ENCODE assay signal across 16 cellular contexts in genomic region chr15:66170042-66170441, GRCh38.
"Had no signal": no experiment of that assay in that cellular context is flagged by ENCODE, and none has a peak within 500 bp of the region (broad histone marks: within the 10 kb centered on the region; RNA-seq: fewer than 3 reads in every experiment).

No MANE protein-coding gene starts in this region.

- H3K27me3 ChIP-seq: right atrium auricular region, uterus had no signal

- H3K4me3 ChIP-seq: gastrocnemius medialis, heart right ventricle, right atrium auricular region, tibial nerve, uterus had no signal

- H3K4me3 Mint-ChIP-seq: activated T-cell treated with anti-CD3 and anti-CD28 coated beads, Interleukin-2, amount 50 U/mL, for 72 hours; dendritic cell treated with granulocyte-macrophage colony-stimulating factor and Interleukin-4, amounts not matched to agents 40 ng/mL and 50 ng/mL, for 4 days had no signal

- H3K9me3 Mint-ChIP-seq: activated naive CD4-positive, alpha-beta T cell treated with anti-CD3 and anti-CD28 coated beads, Interleukin-2, amount 50 U/mL, for 72 hours; activated T-cell treated with anti-CD3 and anti-CD28 coated beads, Interleukin-2, amount 50 U/mL, for 72 hours; dendritic cell treated with granulocyte-macrophage colony-stimulating factor and Interleukin-4, amounts not matched to agents 40 ng/mL and 50 ng/mL, for 4 days had no signal

- H3K36me3 ChIP-seq: gastrocnemius medialis, heart right ventricle, right atrium auricular region, tibial nerve, uterus had no signal

- H3K4me1 ChIP-seq: gastrocnemius medialis, heart right ventricle, right atrium auricular region, tibial nerve, uterus had no signal

- H3K36me3 Mint-ChIP-seq: activated naive CD4-positive, alpha-beta T cell treated with anti-CD3 and anti-CD28 coated beads, Interleukin-2, amount 50 U/mL, for 72 hours had no signal

- ATAC-seq: activated naive CD4-positive, alpha-beta T cell treated with anti-CD3 and anti-CD28 coated beads, Interleukin-2, amount 50 U/mL, for 72 hours; activated T-cell treated with anti-CD3 and anti-CD28 coated beads, Interleukin-2, amount 50 U/mL, for 72 hours; esophagus mucosa; gastrocnemius medialis; heart right ventricle; left ventricle myocardium superior; stimulated activated naive CD8-positive, alpha-beta T cell treated with anti-CD3 and anti-CD28 coated beads, Interleukin-15, Interleukin-2, amounts not matched to agents 100 U/mL and 50 U/mL, for 24 hours had no signal

- H3K9me3 ChIP-seq: gastrocnemius medialis, heart right ventricle, right atrium auricular region, tibial nerve, uterus had no signal

- H3K27ac Mint-ChIP-seq: activated T-cell treated with anti-CD3 and anti-CD28 coated beads, Interleukin-2, amount 50 U/mL, for 72 hours; dendritic cell treated with granulocyte-macrophage colony-stimulating factor and Interleukin-4, amounts not matched to agents 40 ng/mL and 50 ng/mL, for 4 days; progenitor cell of endocrine pancreas had no signal

- DNase-seq: activated CD4-positive, alpha-beta T cell treated with anti-CD3 and anti-CD28 coated beads, Interleukin-2, amount 50 U/mL, for 4 hours; activated gamma-delta T cell; activated T-cell treated with anti-CD3 and anti-CD28 coated beads, Interleukin-2, amount 50 U/mL, for 72 hours; effector CD8-positive, alpha-beta T cell; gastrocnemius medialis; heart right ventricle; kidney glomerular epithelial cell; left ventricle myocardium superior; stimulated activated naive CD8-positive, alpha-beta T cell treated with anti-CD3 and anti-CD28 coated beads, Interleukin-15, Interleukin-2, amounts not matched to agents 100 U/mL and 50 U/mL, for 24 hours; uterus had no signal

- H3K27ac ChIP-seq: gastrocnemius medialis, heart right ventricle, right atrium auricular region, tibial nerve, uterus had no signal
